ENCODE assay signal across 1 cellular context in genomic region chr12:66589095-66589494, GRCh38.
TF ChIP-seq lines count a peak whose summit lies in the region.

No MANE protein-coding gene starts in this region.

TF ChIP-seq in GM23338, 12 proteins besides CTCF, POLR2A, EP300 and RAD21 (continued from another document):
- TF ChIP-seq REST (IDR thresholded peaks at IDR 0.05; ENCODE audit: unreplicated experiment) (no peak), JUNB (IDR thresholded peaks at IDR 0.05; ENCODE audit: unreplicated experiment) (no peak), ZNF462 (CRISPR knock-in tag; IDR thresholded peaks at IDR 0.05) (no peak)
